31 cellular contexts compared by ENCODE assay signal in genomic region chr17:45034599-45034998, GRCh38.
"Had no signal": no experiment of that assay in that cellular context is flagged by ENCODE, and none has a peak within 500 bp of the region (broad histone marks: within the 10 kb centered on the region; RNA-seq: fewer than 3 reads in every experiment).

No MANE protein-coding gene starts in this region.

- H3K27ac Mint-ChIP-seq: activated CD4-positive, alpha-beta memory T cell treated with anti-CD3 and anti-CD28 coated beads for 36 hours; activated CD4-positive, alpha-beta T cell treated with anti-CD3 and anti-CD28 coated beads, Interleukin-2, amount 10 ng/mL, durations not matched to agents 24 days and 14 days; activated naive CD4-positive, alpha-beta T cell treated with anti-CD3 and anti-CD28 coated beads, Interleukin-2, amount 10 ng/mL, durations not matched to agents 7 days and 5 days; activated naive CD8-positive, alpha-beta T cell treated with anti-CD3 and anti-CD28 coated beads, Interleukin-2, amount 10 ng/mL, durations not matched to agents 7 days and 5 days; neural progenitor cell; T-helper 1 cell treated with Interleukin-12 subunit alpha and Interleukin-12 subunit beta and Interleukin-4 antibody, amounts not matched to agents 30 μg/mL and 1 μg/mL, for 36 hours had no signal

- ATAC-seq: heart right ventricle, left lung, lower lobe of right lung had no signal

- DNase-seq: activated CD4-positive, alpha-beta memory T cell treated with anti-CD3 and anti-CD28 coated beads for 36 hours; activated CD4-positive, alpha-beta T cell treated with anti-CD3 and anti-CD28 coated beads, Interleukin-2, amount 10 ng/mL, durations not matched to agents 24 days and 14 days; activated CD4-positive, CD25-positive, alpha-beta regulatory T cell treated with anti-CD3 and anti-CD28 coated beads, Interleukin-2, amount 50 U/mL, for 72 hours; activated CD8-positive, alpha-beta memory T cell treated with anti-CD3 and anti-CD28 coated beads, Interleukin-2, amount 50 U/mL, for 4 hours; activated gamma-delta T cell; activated naive CD4-positive, alpha-beta T cell treated with anti-CD3 and anti-CD28 coated beads, Interleukin-2, amount 10 ng/mL, durations not matched to agents 7 days and 5 days; activated naive CD8-positive, alpha-beta T cell treated with anti-CD3 and anti-CD28 coated beads, Interleukin-2, amount 10 ng/mL, durations not matched to agents 7 days and 5 days; activated T-cell treated with anti-CD3 and anti-CD28 coated beads, Interleukin-2, amount 50 U/mL, for 1 hour; amniotic stem cell; dermis blood vessel endothelial cell; effector CD4-positive, alpha-beta T cell; esophagus squamous epithelium; foreskin melanocyte; heart right ventricle; kidney glomerular epithelial cell; left lung; lower lobe of right lung; occipital lobe; stimulated activated CD4-positive, alpha-beta T cell treated with anti-CD3 and anti-CD28 coated beads, Interleukin-1b, Interleukin-23, amount 100 ng/mL, for 48 hours; stimulated activated CD4-positive, alpha-beta T cell treated with anti-CD3 and anti-CD28 coated beads, Interleukin-4, amount 100 ng/mL, for 4 hours; stimulated activated CD8-positive, alpha-beta memory T cell treated with anti-CD3 and anti-CD28 coated beads, Interleukin-4, amount 100 ng/mL, for 48 hours; stimulated activated naive CD4-positive, alpha-beta T cell; T-helper 9 cell had no signal

- H3K4me2 ChIP-seq: neural progenitor cell, smooth muscle cell had no signal

- H3K27me3 ChIP-seq: esophagus squamous epithelium, heart right ventricle, left lung, neural progenitor cell, right atrium auricular region, tibial nerve had no signal

- H3K9me3 Mint-ChIP-seq: activated CD4-positive, alpha-beta memory T cell treated with anti-CD3 and anti-CD28 coated beads for 36 hours; activated CD4-positive, alpha-beta T cell treated with anti-CD3 and anti-CD28 coated beads, Interleukin-2, amount 10 ng/mL, durations not matched to agents 24 days and 14 days; activated naive CD4-positive, alpha-beta T cell treated with anti-CD3 and anti-CD28 coated beads, Interleukin-2, amount 10 ng/mL, durations not matched to agents 7 days and 5 days; activated naive CD8-positive, alpha-beta T cell treated with anti-CD3 and anti-CD28 coated beads, Interleukin-2, amount 10 ng/mL, durations not matched to agents 7 days and 5 days; neural progenitor cell; T-helper 1 cell treated with Interleukin-12 subunit alpha and Interleukin-12 subunit beta and Interleukin-4 antibody, amounts not matched to agents 30 μg/mL and 1 μg/mL, for 36 hours had no signal

- H3K4me3 ChIP-seq: esophagus squamous epithelium, heart right ventricle, left lung, lower lobe of right lung, neural progenitor cell, right atrium auricular region, smooth muscle cell, tibial nerve had no signal

- H3K9ac ChIP-seq: neural progenitor cell, parathyroid adenoma had no signal

- H3K4me3 Mint-ChIP-seq: activated CD4-positive, alpha-beta memory T cell treated with anti-CD3 and anti-CD28 coated beads for 36 hours; activated CD4-positive, alpha-beta T cell treated with anti-CD3 and anti-CD28 coated beads, Interleukin-2, amount 10 ng/mL, durations not matched to agents 24 days and 14 days; activated naive CD4-positive, alpha-beta T cell treated with anti-CD3 and anti-CD28 coated beads, Interleukin-2, amount 10 ng/mL, durations not matched to agents 7 days and 5 days; activated naive CD8-positive, alpha-beta T cell treated with anti-CD3 and anti-CD28 coated beads, Interleukin-2, amount 10 ng/mL, durations not matched to agents 7 days and 5 days; neural progenitor cell; T-helper 1 cell treated with Interleukin-12 subunit alpha and Interleukin-12 subunit beta and Interleukin-4 antibody, amounts not matched to agents 30 μg/mL and 1 μg/mL, for 36 hours had no signal

- H2AFZ ChIP-seq: neural progenitor cell, parathyroid adenoma had no signal

- H3K9me3 ChIP-seq: esophagus squamous epithelium, heart right ventricle, left lung, lower lobe of right lung, right atrium auricular region, tibial nerve had no signal

- H3K27ac ChIP-seq: epithelial cell of prostate, esophagus squamous epithelium, heart right ventricle, left lung, lower lobe of right lung, neural progenitor cell, parathyroid adenoma, right atrium auricular region, tibial nerve, VCaP had no signal

- H3K36me3 ChIP-seq: neural progenitor cell had no signal

- H3K4me1 ChIP-seq: neural progenitor cell, parathyroid adenoma had no signal

- H3K27me3 Mint-ChIP-seq: activated CD4-positive, alpha-beta memory T cell treated with anti-CD3 and anti-CD28 coated beads for 36 hours; activated CD4-positive, alpha-beta T cell treated with anti-CD3 and anti-CD28 coated beads, Interleukin-2, amount 10 ng/mL, durations not matched to agents 24 days and 14 days; activated naive CD4-positive, alpha-beta T cell treated with anti-CD3 and anti-CD28 coated beads, Interleukin-2, amount 10 ng/mL, durations not matched to agents 7 days and 5 days; activated naive CD8-positive, alpha-beta T cell treated with anti-CD3 and anti-CD28 coated beads, Interleukin-2, amount 10 ng/mL, durations not matched to agents 7 days and 5 days had no signal
